Comparison of ENCODE assay signal across 9 cellular contexts in the genomic region with DNA sequence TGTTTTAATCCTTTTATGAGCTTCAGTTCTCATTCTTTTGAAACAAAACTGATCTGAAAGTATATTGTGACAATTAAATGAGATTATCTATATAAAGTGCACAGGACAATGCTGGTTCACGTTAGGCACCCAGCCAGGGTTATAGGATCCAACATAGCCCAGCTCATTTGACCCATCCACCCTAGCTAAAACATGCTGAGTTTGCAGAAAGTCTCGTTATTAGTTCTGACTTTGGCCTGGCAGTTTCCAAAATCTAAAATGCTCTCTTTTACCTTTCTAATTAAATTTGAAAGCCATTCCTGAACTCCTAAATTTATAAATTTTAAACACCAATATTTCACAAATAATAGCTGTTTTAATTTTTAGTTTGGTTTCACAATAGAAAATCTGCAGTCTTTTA.
"Had no signal": no experiment of that assay in that cellular context is flagged by ENCODE, and none has a peak within 500 bp of the region (broad histone marks: within the 10 kb centered on the region; RNA-seq: fewer than 3 reads in every experiment).

No MANE protein-coding gene starts in this region.

- DNase-seq: GM23248, GOT3, H9, HCEC 1CT, HFFc6, KG1 had no signal

- H2AFZ ChIP-seq: GM23248 had no signal

- H3K9me3 Mint-ChIP-seq: H9 had no signal

- H3K27ac ChIP-seq: GM23248, HL-60 had no signal

- H3K4me3 Mint-ChIP-seq: H9, HFFc6, IgD-negative memory B cell had no signal

- H3K36me3 Mint-ChIP-seq: IgD-negative memory B cell had no signal

- H3K4me1 Mint-ChIP-seq: H9 had no signal

- H3K9ac ChIP-seq: GM23248 had no signal

- FAIRE-seq: H54 had no signal

- H3K27me3 Mint-ChIP-seq: IgD-negative memory B cell had no signal

- H3K4me3 ChIP-seq: GM23248 had no signal

- H3K27ac Mint-ChIP-seq: H9, HFFc6, IgD-negative memory B cell had no signal
